In the genomic region with DNA sequence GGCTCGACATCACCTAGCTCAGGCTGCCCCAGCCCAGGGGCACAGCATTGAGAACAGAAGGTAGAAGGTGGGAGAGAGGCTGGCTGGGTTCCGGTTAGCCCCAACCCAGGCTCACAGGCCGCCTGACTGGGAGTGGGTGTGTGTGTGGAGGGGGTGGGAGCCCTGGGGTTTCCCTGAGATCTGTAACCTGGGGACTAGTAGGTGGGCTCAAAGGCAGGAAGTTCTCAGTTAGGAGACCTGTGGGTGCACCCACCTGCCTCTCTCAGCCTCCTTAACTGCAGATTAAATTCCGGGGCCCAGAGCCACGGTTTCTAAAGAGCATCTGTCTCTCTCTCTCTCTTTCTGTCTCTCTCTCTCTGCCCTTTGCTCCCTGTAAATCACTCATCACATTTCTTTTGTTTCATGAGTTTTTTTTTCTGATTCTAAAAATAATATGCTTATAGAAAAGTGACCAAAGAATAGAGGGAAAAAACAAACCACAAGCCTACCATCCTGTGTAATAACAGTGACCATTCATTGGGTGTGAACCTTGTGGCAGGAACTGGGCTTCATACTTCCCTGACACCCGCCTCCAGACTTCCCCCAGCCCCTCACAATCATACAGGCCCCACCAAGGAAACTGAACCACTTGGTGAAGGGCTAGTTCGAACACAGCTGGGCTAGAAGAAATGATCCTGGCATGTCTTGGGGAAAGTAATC, we compare ENCODE assay signal across 8 cellular contexts.
DNase-seq lines count a peak whose midpoint lies in the region; ATAC-seq, FAIRE-seq and TF ChIP-seq lines count a peak whose summit lies in the region.

No MANE protein-coding gene starts in this region.

- no peaks in the 10 kb centered on the region for H3K9me3 Mint-ChIP-seq in stimulated activated effector memory CD8-positive, alpha-beta T cell treated with anti-CD3 and anti-CD28 coated beads, Interleukin-12 subunit alpha, Interleukin-12 subunit beta, amount 100 ng/mL, for 72 hours

- FAIRE-seq in A549 (lab: Jason Lieb, UNC), result no peak

- POLR2A ChIA-PET in A549 (lab: Yijun Ruan, JAX), result no interaction called here

- no peaks in the 10 kb centered on the region for H3K9me3 ChIP-seq in A549

- peak overlapping the region; percentile 20 for H3K4me2 ChIP-seq in A549

- peaks cover 45% of the 10 kb centered on the region for H3K4me1 Mint-ChIP-seq in stimulated activated effector memory CD8-positive, alpha-beta T cell treated with anti-CD3 and anti-CD28 coated beads, Interleukin-12 subunit alpha, Interleukin-12 subunit beta, amount 100 ng/mL, for 72 hours

- H3K4me1 ChIP-seq in A549, result peaks cover 25% of the 10 kb centered on the region

- H3K36me3 ChIP-seq in brain microvascular endothelial cell (replicated peaks), result no peaks in the 10 kb centered on the region

- peak overlapping the region; percentile 49 to 99 for H3K27ac ChIP-seq in A549
- H3K27ac ChIP-seq in brain microvascular endothelial cell, result no peak overlapping the region

- no peak for DNase-seq in A549 (ENCODE audit: low read depth in 1 of 2, low spot score in 1 of 2)
- peak; percentile 39 for DNase-seq in activated T-helper 9 cell treated with anti-CD3 and anti-CD28 coated beads, Interleukin-2, amount 50 U/mL, for 16 hours (ENCODE audit: low read depth)
- DNase-seq in stimulated activated effector memory CD8-positive, alpha-beta T cell treated with anti-CD3 and anti-CD28 coated beads, Interleukin-12 subunit alpha, Interleukin-12 subunit beta, amount 100 ng/mL, for 72 hours (ENCODE audit: low spot score in 2 of 2), result peak; percentile 34 to 80
- DNase-seq in DMS114 treated with DMSO at 0.1 percent for 48 hours (lab: John Stamatoyannopoulos, UW; ENCODE audit: unreplicated experiment), result no peak
- no peak for DNase-seq in inferior parietal cortex (ENCODE audit: extremely low spot score)
- DNase-seq in brain microvascular endothelial cell, result no peak

- no peak for TF ChIP-seq POLR2A in A549 (IDR thresholded peaks at IDR 0.05; ENCODE audit: low read length)

- WGBS in A549 (ENCODE audit: missing lambda C conversion rate), result 64% methylated on average over 7 of the region's 7 CpGs

- TF ChIP-seq EP300 in A549 (IDR thresholded peaks at IDR 0.05), result no peak

- H3K27ac Mint-ChIP-seq in stimulated activated effector memory CD8-positive, alpha-beta T cell treated with anti-CD3 and anti-CD28 coated beads, Interleukin-12 subunit alpha, Interleukin-12 subunit beta, amount 100 ng/mL, for 72 hours, result peak overlapping the region; percentile 93

- no peaks in the 10 kb centered on the region for H3K36me3 Mint-ChIP-seq in stimulated activated effector memory CD8-positive, alpha-beta T cell treated with anti-CD3 and anti-CD28 coated beads, Interleukin-12 subunit alpha, Interleukin-12 subunit beta, amount 100 ng/mL, for 72 hours

- no peak for TF ChIP-seq CTCF in A549 (IDR thresholded peaks at IDR 0.05)
- no peak for TF ChIP-seq CTCF in brain microvascular endothelial cell (IDR thresholded peaks at IDR 0.05; ENCODE audit: low read depth, low read length, missing control alignments)

- CTCF ChIA-PET in A549 (lab: Yijun Ruan, JAX), result interaction anchor here (1.2 kb wide), 1 partner anchor 9 kb away, joined by 4 read pairs; no protein-coding TSS in a partner anchor

- in situ Hi-C loops in brain microvascular endothelial cell (cut with HindIII; ENCODE audit: low pct_ligation_motif_present, low sequenced_read_pairs), result no loop called here

- H3K4me3 ChIP-seq in A549, result no peak overlapping the region
- no peak overlapping the region for H3K4me3 ChIP-seq in brain microvascular endothelial cell (ENCODE audit: low read depth, low read length)

- H3K27me3 ChIP-seq in brain microvascular endothelial cell (replicated peaks), result no peaks in the 10 kb centered on the region

- no peak for TF ChIP-seq RAD21 in A549 (conservative IDR thresholded peaks at IDR 0.05 in 1 of 2, IDR thresholded peaks at IDR 0.05 in 1 of 2)

- peak overlapping the region; percentile 56 for H3K4me3 Mint-ChIP-seq in stimulated activated effector memory CD8-positive, alpha-beta T cell treated with anti-CD3 and anti-CD28 coated beads, Interleukin-12 subunit alpha, Interleukin-12 subunit beta, amount 100 ng/mL, for 72 hours

- ATAC-seq in A549 (peak; percentile 35 to 38; a peak in 3 of 6 replicates), GM19328 (IDR thresholded peaks at IDR 0.05; ENCODE audit: unreplicated experiment) (peak; percentile 82), HG03175 (IDR thresholded peaks at IDR 0.05; ENCODE audit: unreplicated experiment) (peak; percentile 78)
- ATAC-seq in stimulated activated effector memory CD8-positive, alpha-beta T cell treated with anti-CD3 and anti-CD28 coated beads, Interleukin-12 subunit alpha, Interleukin-12 subunit beta, amount 100 ng/mL, for 72 hours, result peak; percentile 83

TF ChIP-seq in A549, 52 proteins besides CTCF, POLR2A, EP300 and RAD21:
- TF ChIP-seq ZC3H11A (IDR thresholded peaks at IDR 0.05), result no peak
- TF ChIP-seq FOSB (CRISPR knock-in tag; IDR thresholded peaks at IDR 0.05), result no peak

Comparison
In these comparisons a context has a peak if more than half of its experiments do, and no peak if none do; other contexts are left out.
1. DNase-seq: peak in activated T-helper 9 cell treated with anti-CD3 and anti-CD28 coated beads, Interleukin-2, amount 50 U/mL, for 16 hours (single experiment) and stimulated activated effector memory CD8-positive, alpha-beta T cell treated with anti-CD3 and anti-CD28 coated beads, Interleukin-12 subunit alpha, Interleukin-12 subunit beta, amount 100 ng/mL, for 72 hours (2 of 2); none in A549 (0 of 2), DMS114 treated with DMSO at 0.1 percent for 48 hours (single experiment), inferior parietal cortex (single experiment) and brain microvascular endothelial cell (single experiment).
2. Peak in every context shown above with its lines, with median percentiles within 50 percentile points of each other: ATAC-seq.